In the genomic region with DNA sequence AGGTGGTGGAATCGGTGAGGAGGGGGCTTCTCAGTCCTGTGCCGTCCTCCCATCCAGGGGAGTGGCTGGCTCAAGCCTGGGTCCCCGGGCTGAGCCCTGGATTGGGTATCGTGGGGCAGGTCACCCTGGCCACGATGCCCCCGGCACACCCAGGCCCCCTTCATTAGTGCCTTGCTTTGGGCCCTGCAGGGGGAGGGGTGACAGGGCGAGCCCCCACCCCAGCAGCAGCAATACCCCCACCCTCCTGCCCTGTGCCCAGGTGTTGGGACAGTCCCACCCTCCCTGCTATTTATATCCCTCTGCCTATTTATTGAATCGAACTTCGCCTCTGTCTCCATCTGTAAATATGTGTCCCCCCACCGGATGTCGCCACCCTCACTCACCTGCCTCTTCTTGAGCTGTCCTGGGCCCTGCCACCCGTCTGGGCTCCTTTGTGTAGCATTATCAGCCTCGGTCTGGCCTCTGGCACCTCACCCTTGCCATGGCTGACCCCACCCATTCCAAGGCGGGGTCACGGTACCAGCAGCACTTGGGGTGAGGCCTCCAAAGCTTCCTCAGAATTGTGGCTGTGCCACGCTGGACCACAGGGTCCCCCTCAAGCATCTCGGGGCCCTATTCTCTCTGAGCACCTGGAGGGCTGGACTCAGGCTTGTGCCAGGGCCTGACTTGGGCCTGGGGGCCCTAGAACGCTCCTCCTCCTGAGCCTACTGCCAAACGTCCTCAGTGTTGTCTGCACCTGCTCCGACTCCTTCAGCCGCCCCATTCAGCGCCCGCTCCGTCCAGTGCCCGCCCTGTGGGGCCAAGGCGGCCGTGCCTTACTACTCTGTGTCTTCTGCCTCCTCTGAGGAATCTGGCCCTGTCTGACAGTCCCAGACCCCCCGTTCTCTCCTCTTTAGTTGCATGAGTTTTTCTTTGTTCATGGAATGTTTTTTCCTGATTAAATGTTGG, we compare ENCODE assay signal across 16 cellular contexts. TPM values are rescaled to one million over a fixed set of nuclear protein-coding genes. Genes with fewer than 3 reads are reported as not detected.
DNase-seq lines count a peak whose midpoint lies in the region; ATAC-seq and TF ChIP-seq lines count a peak whose summit lies in the region.
"Had no signal": no experiment of that assay in that cellular context is flagged by ENCODE, and none has a peak within 500 bp of the region (broad histone marks: within the 10 kb centered on the region; RNA-seq: fewer than 3 reads in every experiment).

No MANE protein-coding gene starts in this region.

- no peak overlapping the region for H3K27ac ChIP-seq in CD4-positive, alpha-beta memory T cell (ENCODE audit: low read depth, low read length)

- POLR2A ChIA-PET in CD4-positive, alpha-beta memory T cell (lab: Charles Lee; ENCODE audit: partially characterized antibody): interaction anchor here (0.9 to 1.2 kb wide), 2 partner anchors 14 to 27 kb away, joined by 3 to 4 read pairs; no protein-coding TSS in a partner anchor

- no peak overlapping the region for H3K4me3 Mint-ChIP-seq in CD4-positive, alpha-beta memory T cell
- no peak overlapping the region for H3K4me3 Mint-ChIP-seq in HFFc6
- H3K4me3 Mint-ChIP-seq: CD4-positive, alpha-beta T cell had no signal

- H3K9me3 Mint-ChIP-seq in CD4-positive, alpha-beta memory T cell: no peaks in the 10 kb centered on the region
- no peaks in the 10 kb centered on the region for H3K9me3 Mint-ChIP-seq in HFFc6
- H3K9me3 Mint-ChIP-seq: CD4-positive, alpha-beta T cell had no signal

- no peak for TF ChIP-seq CTCF in HFFc6 (IDR thresholded peaks at IDR 0.05)

- H3K27me3 Mint-ChIP-seq in CD4-positive, alpha-beta memory T cell: no peaks in the 10 kb centered on the region
- H3K27me3 Mint-ChIP-seq in HFFc6 (ENCODE audit: insufficient read depth): peaks cover 2% of the 10 kb centered on the region
- H3K27me3 Mint-ChIP-seq: CD4-positive, alpha-beta T cell had no signal

- H3K4me1 ChIP-seq in CD4-positive, alpha-beta memory T cell (ENCODE audit: insufficient read depth, low read length): peaks cover 8% of the 10 kb centered on the region

- peaks cover 0 to 15% of the 10 kb centered on the region in 2 donors for H3K36me3 Mint-ChIP-seq in CD4-positive, alpha-beta memory T cell
- peaks cover 6% of the 10 kb centered on the region; the same call in 1 of the 2 replicates for H3K36me3 Mint-ChIP-seq in HFFc6 (ENCODE audit: low read depth)

- no peaks in the 10 kb centered on the region for H3K27me3 ChIP-seq in CD4-positive, alpha-beta memory T cell (ENCODE audit: insufficient read depth, low read length)

- CTCF ChIA-PET in CD4-positive, alpha-beta memory T cell (lab: Charles Lee; ENCODE audit: partially characterized antibody): interaction anchor here (1.0 to 1.3 kb wide), 2 partner anchors 12 to 54 kb away, joined by 3 read pairs; no protein-coding TSS in a partner anchor

- H3K4me3 ChIP-seq in CD4-positive, alpha-beta memory T cell (ENCODE audit: low read length in 2 of 2): no peak overlapping the region
- H3K4me3 ChIP-seq: GM12878 had no signal

- intact Hi-C loops in CD4-positive, alpha-beta memory T cell (cut with micrococcal nuclease): loop anchor here (10.0 kb wide), 1 partner anchor 58 kb away; a partner anchor contains a TSS
- intact Hi-C loops in posterior vena cava (cut with DNase I): loop anchor here in 1 of 2 donors (1.0 kb wide), 1 partner anchor 30 kb away; no protein-coding TSS in a partner anchor

- ATAC-seq in esophagus mucosa (peak; percentile 21), GM19395 (IDR thresholded peaks at IDR 0.05; ENCODE audit: unreplicated experiment) (no peak)
- ATAC-seq: GM12878, HCT116 had no signal

- peaks cover 0 to 14% (median 4%) of the 10 kb centered on the region in 4 donors for H3K4me1 Mint-ChIP-seq in CD4-positive, alpha-beta memory T cell
- no peaks in the 10 kb centered on the region for H3K4me1 Mint-ChIP-seq in HFFc6 (ENCODE audit: low read depth)

- H3K27ac Mint-ChIP-seq in CD4-positive, alpha-beta memory T cell: peak overlapping the region in 4 of 7 donors; percentile 7 to 61 (median 40)
- peak overlapping the region; percentile 33; the same call in 1 of the 2 replicates for H3K27ac Mint-ChIP-seq in HFFc6
- H3K27ac Mint-ChIP-seq: CD4-positive, alpha-beta T cell had no signal

- no peaks in the 10 kb centered on the region for H3K9me3 ChIP-seq in CD4-positive, alpha-beta memory T cell (ENCODE audit: control insufficient read depth in 1 of 2, low read length in 2 of 2)

- peaks cover 5% of the 10 kb centered on the region for H3K36me3 ChIP-seq in CD4-positive, alpha-beta memory T cell (ENCODE audit: insufficient read depth, low read length)

- DNase-seq in CD4-positive, alpha-beta memory T cell: no peak
- DNase-seq in HFFc6 (no peak), posterior vena cava (ENCODE audit: low spot score) (peak; percentile 72), NCI-H226 (no peak), Kasumi-1 (lab: John Stamatoyannopoulos, UW) (no peak)
- DNase-seq: ACHN; CD4-positive, alpha-beta T cell; DMS79; Karpas-422; NCI-H1417; NCI-H1930; NCI-H2171 had no signal

RNA-seq across cellular contexts. Expression of a gene that starts 6.1 kb away (rescaled TPM):
- 10 to 100 TPM; 18.5 to 19.3 TPM for total RNA-seq in CD4-positive, alpha-beta memory T cell
- 10 to 100 TPM; 46.0 to 58.0 TPM for polyA plus RNA-seq in CD4-positive, alpha-beta memory T cell
- 10 to 100 TPM; 13.8 to 18.3 (median 17.4) TPM for total RNA-seq in HFFc6 (2021; fragmentation: NEBNext Ultra II Directional; extraction: Animal tissue kit (Norgen Biotek cat#: 25700))
- total RNA-seq in esophagus mucosa (15.1 TPM), posterior vena cava (10 to 100 TPM; 10.2 to 15.0 TPM)

RNA-seq across cellular contexts. Expression of a gene that starts 13.5 kb away (rescaled TPM):
- total RNA-seq in CD4-positive, alpha-beta memory T cell: 10 to 100 TPM; 33.2 to 41.3 TPM
- polyA plus RNA-seq in CD4-positive, alpha-beta memory T cell: 10 to 100 TPM; 56.9 to 66.8 TPM
- total RNA-seq in HFFc6 (2021; fragmentation: NEBNext Ultra II Directional; extraction: Animal tissue kit (Norgen Biotek cat#: 25700)): 10 to 100 TPM; 26.7 to 31.6 (median 29.7) TPM
- total RNA-seq in esophagus mucosa (32.3 TPM), posterior vena cava (10 to 100 TPM; 30.1 TPM)

RNA-seq across cellular contexts. Expression of a gene that starts 14.9 kb away (rescaled TPM):
- 10 to 100 TPM; 78.8 to 90.3 TPM for total RNA-seq in CD4-positive, alpha-beta memory T cell
- 1 to 10 TPM in 1 of 2 donors, under 1 TPM in 1; 0.29 to 1.2 TPM for polyA plus RNA-seq in CD4-positive, alpha-beta memory T cell
- 10 to 100 TPM; 66.2 to 98.7 (median 79.8) TPM for total RNA-seq in HFFc6 (2021; fragmentation: NEBNext Ultra II Directional; extraction: Animal tissue kit (Norgen Biotek cat#: 25700))
- total RNA-seq in esophagus mucosa: 7.1 TPM
- total RNA-seq in posterior vena cava: 10 to 100 TPM; 23.7 to 31.1 TPM

RNA-seq across cellular contexts. Expression of a gene that starts 17.5 kb away (rescaled TPM):
- 10 to 100 TPM; 22.5 to 23.7 TPM for total RNA-seq in CD4-positive, alpha-beta memory T cell
- polyA plus RNA-seq in CD4-positive, alpha-beta memory T cell: 10 to 100 TPM; 61.4 to 62.3 TPM
- 10 to 100 TPM; 34.6 to 46.5 (median 37.7) TPM for total RNA-seq in HFFc6 (2021; fragmentation: NEBNext Ultra II Directional; extraction: Animal tissue kit (Norgen Biotek cat#: 25700))
- total RNA-seq in esophagus mucosa (20.6 TPM), posterior vena cava (10 to 100 TPM; 27.4 to 31.3 TPM)

RNA-seq across cellular contexts. Expression of a gene that starts 29.0 kb away (rescaled TPM):
- 10 to 100 TPM; 65.2 to 70.3 TPM for total RNA-seq in CD4-positive, alpha-beta memory T cell
- polyA plus RNA-seq in CD4-positive, alpha-beta memory T cell: 10 to 100 TPM; 35.6 to 68.1 TPM
- total RNA-seq in HFFc6 (2021; fragmentation: NEBNext Ultra II Directional; extraction: Animal tissue kit (Norgen Biotek cat#: 25700)): 100 to 1,000 TPM in 1 of 6 experiments, 10 to 100 TPM in 5; 77.3 to 103 (median 86.9) TPM
- total RNA-seq in esophagus mucosa (17.9 TPM), posterior vena cava (10 to 100 TPM; 52.7 to 63.3 TPM)
